Comparison of ENCODE assay signal across 9 cellular contexts in genomic region chr4:36399762-36400353, GRCh38.
DNase-seq lines count a peak whose midpoint lies in the region; ATAC-seq, FAIRE-seq and TF ChIP-seq lines count a peak whose summit lies in the region.
"Had no signal": no experiment of that assay in that cellular context is flagged by ENCODE, and none has a peak within 500 bp of the region (broad histone marks: within the 10 kb centered on the region; RNA-seq: fewer than 3 reads in every experiment).

No MANE protein-coding gene starts in this region.

- H3K4me3 ChIP-seq in astrocyte of the cerebellum (ENCODE audit: low read depth, low read length) = no peak overlapping the region
- no peak overlapping the region for H3K4me3 ChIP-seq in lung
- H3K4me3 ChIP-seq in vagina = no peak overlapping the region
- H3K4me3 ChIP-seq: SJSA1 had no signal

- WGBS in lung, 2 donors = 36 to 43% methylated on average over 2 of the region's 2 CpGs

- no peak for ATAC-seq in lung (ENCODE audit: insufficient read depth, low FRiP score)

- H3K36me3 ChIP-seq in lung (ENCODE audit: control insufficient read depth in 2 of 2, insufficient read depth in 2 of 2, low read length in 2 of 2) (no peaks in the 10 kb centered on the region), vagina (no peaks in the 10 kb centered on the region)
- H3K36me3 ChIP-seq: SJSA1 had no signal

- DNase-seq in GM13977 (ENCODE audit: low spot score) = peak; percentile 24
- DNase-seq in HEK293T (ENCODE audit: extremely low spot score) = peak; percentile 9
- peak; percentile 71 for DNase-seq in OCI-M1 (lab: John Stamatoyannopoulos, UW)
- DNase-seq in astrocyte of the cerebellum (ENCODE audit: low read depth) = peak; percentile 8
- no peak for DNase-seq in lung (ENCODE audit: low spot score)
- no peak for DNase-seq in vagina (ENCODE audit: extremely low spot score in 2 of 2)
- no peak for DNase-seq in NCI-H146 (lab: John Stamatoyannopoulos, UW)
- no peak for DNase-seq in GM12891 (ENCODE audit: insufficient read length, low spot score)

- no peak overlapping the region for H3K27ac ChIP-seq in lung (ENCODE audit: low read depth in 1 of 2, low read length in 1 of 2)
- H3K27ac ChIP-seq in vagina = no peak overlapping the region
- H3K27ac ChIP-seq: SJSA1 had no signal

- FAIRE-seq in GM12891 (lab: Jason Lieb, UNC) = no peak

- CTCF ChIA-PET in HEK293T (lab: Yijun Ruan, JAX) = interaction anchor here (0.6 to 1.0 kb wide), 2 partner anchors 42 to 51 kb away, joined by 3 to 4 read pairs; no protein-coding TSS in a partner anchor

- H3K9me3 ChIP-seq in lung (ENCODE audit: control insufficient read depth in 2 of 2, insufficient read depth in 1 of 2, low read length in 1 of 2) (no peaks in the 10 kb centered on the region), vagina (no peaks in the 10 kb centered on the region)
- H3K9me3 ChIP-seq: SJSA1 had no signal

- TF ChIP-seq POLR2A in vagina (IDR thresholded peaks at IDR 0.05) (no peak), GM12891 (IDR thresholded peaks at IDR 0.05; ENCODE audit: low read depth, low read length) (no peak)

- H3K4me1 ChIP-seq in lung (ENCODE audit: control insufficient read depth in 2 of 2, insufficient read depth in 2 of 2, low read length in 2 of 2) = no peaks in the 10 kb centered on the region
- H3K4me1 ChIP-seq in vagina = no peaks in the 10 kb centered on the region
- H3K4me1 ChIP-seq: SJSA1 had no signal

- in situ Hi-C loops in GM13977 (cut with MboI; ENCODE audit: low pct_unique_long_range_greater_than_20kb, low sequenced_read_pairs, unreplicated experiment) (loop anchor here (10.0 kb wide), 1 partner anchor 55 kb away; no protein-coding TSS in a partner anchor), astrocyte of the cerebellum (cut with HindIII; ENCODE audit: low sequenced_read_pairs) (no loop called here)

- intact Hi-C loops in vagina (cut with DNase I) = no loop called here

- POLR2A ChIA-PET in HEK293T (lab: Yijun Ruan, JAX) = no interaction called here

- peak; percentile 86 for TF ChIP-seq CTCF in GM13977 (IDR thresholded peaks at IDR 0.05; ENCODE audit: extremely low read depth, insufficient read depth, missing control alignments)
- TF ChIP-seq CTCF in astrocyte of the cerebellum (IDR thresholded peaks at IDR 0.05; ENCODE audit: low read depth, low read length, missing control alignments) = peak; percentile 70
- TF ChIP-seq CTCF in lung (IDR thresholded peaks at IDR 0.05; ENCODE audit: control extremely low read depth, extremely low read depth) = peak; percentile 34
- TF ChIP-seq CTCF in vagina (IDR thresholded peaks at IDR 0.05) = peak in 2 of 3 experiments; percentile 34 to 43

- no peaks in the 10 kb centered on the region for H3K27me3 ChIP-seq in lung (ENCODE audit: control insufficient read depth, insufficient read depth)
- no peaks in the 10 kb centered on the region for H3K27me3 ChIP-seq in vagina
- H3K27me3 ChIP-seq: SJSA1 had no signal

TF ChIP-seq in HEK293T, 16 proteins besides CTCF, POLR2A, EP300 and RAD21:
- TF ChIP-seq ARNT (IDR thresholded peaks at IDR 0.05) = no peak
- no peak for TF ChIP-seq FOXM1 (IDR thresholded peaks at IDR 0.05; ENCODE audit: borderline replicate concordance)
- no peak for TF ChIP-seq HDGF (IDR thresholded peaks at IDR 0.05; ENCODE audit: borderline replicate concordance)
- no peak for TF ChIP-seq ELF4 (IDR thresholded peaks at IDR 0.05)
- TF ChIP-seq L3MBTL2 (conservative IDR thresholded peaks at IDR 0.05) = no peak
- no peak for TF ChIP-seq FOXK2 (IDR thresholded peaks at IDR 0.05)
- no peak for TF ChIP-seq FOXA1 (IDR thresholded peaks at IDR 0.05)
- TF ChIP-seq BHLHE40 (IDR thresholded peaks at IDR 0.05; ENCODE audit: borderline replicate concordance) = no peak
- TF ChIP-seq TARDBP (IDR thresholded peaks at IDR 0.05) = no peak
- TF ChIP-seq NFRKB (IDR thresholded peaks at IDR 0.05) = no peak
- no peak for TF ChIP-seq CTBP1 (IDR thresholded peaks at IDR 0.05; ENCODE audit: borderline replicate concordance)
- TF ChIP-seq ZNF384 (IDR thresholded peaks at IDR 0.05) = no peak
- TF ChIP-seq SP1 (IDR thresholded peaks at IDR 0.05) = no peak
- TF ChIP-seq SUZ12 (IDR thresholded peaks at IDR 0.05) = no peak
- TF ChIP-seq PKNOX1 (IDR thresholded peaks at IDR 0.05) = no peak
- no peak for TF ChIP-seq LEF1 (IDR thresholded peaks at IDR 0.05; ENCODE audit: borderline replicate concordance)
TF ChIP-seq in HEK293T: peak in this region for 0.

TF ChIP-seq in GM12891, 5 proteins besides CTCF, POLR2A, EP300 and RAD21:
- no peak for TF ChIP-seq POLR2AphosphoS5 (IDR thresholded peaks at IDR 0.05; ENCODE audit: low read depth, low read length)
- TF ChIP-seq TAF1 (IDR thresholded peaks at IDR 0.05; ENCODE audit: low read depth, low read length) = no peak

Comparison
In these comparisons a context has a peak if more than half of its experiments do, and no peak if none do; other contexts are left out.
1. DNase-seq: peak in GM13977 (single experiment), HEK293T (single experiment), OCI-M1 (single experiment) and astrocyte of the cerebellum (single experiment); none in lung (single experiment), vagina (0 of 2), NCI-H146 (single experiment) and GM12891 (single experiment).
2. CTCF ChIP-seq: peak in every context shown above with its lines; median percentile 86 in GM13977; 70 in astrocyte of the cerebellum; 38 in vagina; 34 in lung.